In the genomic region with DNA sequence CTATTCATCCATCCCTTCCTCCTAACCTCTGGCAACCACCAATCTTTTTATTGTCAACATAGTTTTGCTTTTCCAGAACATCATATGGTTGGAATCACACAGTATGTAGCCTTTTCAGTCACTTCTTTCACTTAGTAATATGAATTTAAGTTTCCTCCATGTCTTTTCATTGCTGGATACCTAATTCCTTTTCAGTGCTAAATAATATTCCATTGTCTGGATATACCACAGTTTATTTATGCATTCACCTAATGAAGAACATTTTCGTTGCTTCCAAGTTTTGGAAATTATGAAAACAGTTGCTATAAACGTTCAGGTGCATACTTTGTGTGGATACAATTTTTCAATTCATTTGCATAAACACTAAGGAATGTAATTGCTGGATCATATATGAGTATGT, we compare ENCODE assay signal across 26 cellular contexts.
"Had no signal": no experiment of that assay in that cellular context is flagged by ENCODE, and none has a peak within 500 bp of the region (broad histone marks: within the 10 kb centered on the region; RNA-seq: fewer than 3 reads in every experiment).

No MANE protein-coding gene starts in this region.

- FAIRE-seq: endometrium, islet of Langerhans, keratinocyte had no signal

- DNase-seq: colonic mucosa; cortex of kidney; effector CD8-positive, alpha-beta T cell; effector memory CD8-positive, alpha-beta T cell; endodermal cell; erythroblast; esophagus squamous epithelium; foreskin fibroblast; foreskin melanocyte; gastrocnemius medialis; glutamatergic neuron; head of caudate nucleus; heart right ventricle; hippocampal formation; left cardiac atrium; left lung; left ventricle myocardium superior; lower lobe of right lung; mesenchymal stem cell; mucosa of descending colon; naive B cell had no signal

- H3K27me3 ChIP-seq: colonic mucosa, esophagus squamous epithelium, gastrocnemius medialis, heart right ventricle, left lung had no signal

- H3K36me3 ChIP-seq: colonic mucosa, esophagus squamous epithelium, gastrocnemius medialis, heart right ventricle, left lung, lower lobe of right lung had no signal

- H3K4me3 ChIP-seq: colonic mucosa, esophagus squamous epithelium, gastrocnemius medialis, heart right ventricle, left lung, lower lobe of right lung, mucosa of descending colon had no signal

- H3K9me3 ChIP-seq: colonic mucosa had no signal

- H3K4me1 ChIP-seq: colonic mucosa, esophagus squamous epithelium, gastrocnemius medialis, heart right ventricle, left lung, lower lobe of right lung had no signal

- H3K27ac ChIP-seq: colonic mucosa, epithelial cell of prostate, esophagus squamous epithelium, gastrocnemius medialis, heart right ventricle, left lung, lower lobe of right lung had no signal

- ATAC-seq: effector memory CD8-positive, alpha-beta T cell; esophagus mucosa; gastrocnemius medialis; heart right ventricle; left cardiac atrium; left lung; left ventricle myocardium superior; lower lobe of right lung; mucosa of descending colon had no signal
